ENCODE assay signal across 9 cellular contexts in genomic region chr7:157474685-157475084, GRCh38.
DNase-seq lines count a peak whose midpoint lies in the region; ATAC-seq, FAIRE-seq and TF ChIP-seq lines count a peak whose summit lies in the region.
"Had no signal": no experiment of that assay in that cellular context is flagged by ENCODE, and none has a peak within 500 bp of the region (broad histone marks: within the 10 kb centered on the region; RNA-seq: fewer than 3 reads in every experiment).

No MANE protein-coding gene starts in this region.

- H3K4me1 ChIP-seq in BE2C, result no peaks in the 10 kb centered on the region

- FAIRE-seq in RCC 7860 (lab: Jason Lieb, UNC), result no peak

- DNase-seq in BE2C, result peak; percentile 72
- no peak for DNase-seq in GM13977 (ENCODE audit: low spot score)
- peak; percentile 28 for DNase-seq in RCC 7860 (ENCODE audit: low spot score)
- peak; percentile 18 for DNase-seq in iris pigment epithelial cell (ENCODE audit: low read depth)
- DNase-seq in NCI-H510A (lab: John Stamatoyannopoulos, UW), result no peak
- no peak for DNase-seq in NCI-H2081 treated with DMSO at 0.1 percent for 48 hours (lab: John Stamatoyannopoulos, UW)
- DNase-seq: activated B cell treated with CpG ODN at 0.5 μM for 24 hours had no signal

- H3K4me3 ChIP-seq in BE2C (ENCODE audit: low read depth, low read length), result no peak overlapping the region

- H3K36me3 ChIP-seq in BE2C, result no peaks in the 10 kb centered on the region

- TF ChIP-seq CTCF in BE2C (IDR thresholded peaks at IDR 0.05; ENCODE audit: low read depth, low read length) (peak; percentile 73), GM13977 (IDR thresholded peaks at IDR 0.05; ENCODE audit: extremely low read depth, insufficient read depth, missing control alignments) (peak; percentile 47)

- no peaks in the 10 kb centered on the region; the same call in 1 of the 2 replicates for H3K9me3 ChIP-seq in BE2C

- no peaks in the 10 kb centered on the region; the same call in 1 of the 2 replicates for H3K27me3 ChIP-seq in BE2C

- in situ Hi-C loops in GM13977 (cut with MboI; ENCODE audit: low pct_unique_long_range_greater_than_20kb, low sequenced_read_pairs, unreplicated experiment), result no loop called here

- no peak for ATAC-seq in GM18861 (IDR thresholded peaks at IDR 0.05; ENCODE audit: unreplicated experiment)
- no peak for ATAC-seq in GM21390 (IDR thresholded peaks at IDR 0.05; ENCODE audit: unreplicated experiment)

Comparison
In these comparisons a context has a peak if more than half of its experiments do, and no peak if none do; other contexts are left out.
1. DNase-seq: peak in BE2C (single experiment), RCC 7860 (single experiment) and iris pigment epithelial cell (single experiment); none in GM13977 (single experiment), NCI-H510A (single experiment) and NCI-H2081 treated with DMSO at 0.1 percent for 48 hours (single experiment).